In the genomic region with DNA sequence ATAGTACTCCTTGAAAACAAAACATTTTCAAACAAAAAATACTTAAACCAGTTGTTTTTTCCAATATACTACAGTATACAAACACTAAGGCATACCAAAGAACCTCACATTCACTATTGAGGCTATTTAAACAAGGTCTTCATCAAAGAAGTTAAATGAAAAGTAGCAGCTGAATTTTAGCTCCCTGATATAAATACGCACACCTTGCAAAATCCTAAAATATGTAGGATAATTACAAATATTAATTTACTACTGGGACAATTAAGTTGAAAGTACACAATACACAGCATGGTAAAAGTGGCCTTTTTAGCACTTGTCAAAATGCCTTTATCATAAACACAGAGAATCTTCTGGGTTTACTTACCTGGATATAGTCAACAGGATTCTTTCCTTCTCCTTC, we compare ENCODE assay signal across 8 cellular contexts.
"Had no signal": no experiment of that assay in that cellular context is flagged by ENCODE, and none has a peak within 500 bp of the region (broad histone marks: within the 10 kb centered on the region; RNA-seq: fewer than 3 reads in every experiment).

No MANE protein-coding gene starts in this region.

- H3K9me3 Mint-ChIP-seq: H9 had no signal

- FAIRE-seq: H54, HTR-8/SVneo had no signal

- H3K4me3 ChIP-seq: GM23248 had no signal

- H2AFZ ChIP-seq: GM23248 had no signal

- DNase-seq: GM23248, GOT3, H9, HCEC 1CT, KBM-7 had no signal

- H3K4me1 Mint-ChIP-seq: H9 had no signal

- H3K9ac ChIP-seq: GM23248, KMS-11 had no signal

- H3K27ac Mint-ChIP-seq: H9 had no signal

- H3K27ac ChIP-seq: GM23248, KMS-11 had no signal

- H3K4me2 ChIP-seq: KMS-11 had no signal

- H3K4me3 Mint-ChIP-seq: H9 had no signal
